1 cellular context compared by ENCODE assay signal in genomic region chr17:49191917-49192741, GRCh38.
TF ChIP-seq lines count a peak whose summit lies in the region.

No MANE protein-coding gene starts in this region.

TF ChIP-seq in K562, 482 proteins besides CTCF, POLR2A, EP300 and RAD21 (continued from another document and continues in another):
- peak; percentile 23 for TF ChIP-seq E2F8 (IDR thresholded peaks at IDR 0.05; ENCODE audit: low read depth, partially characterized antibody)
- TF ChIP-seq ASH1L (IDR thresholded peaks at IDR 0.05; ENCODE audit: borderline replicate concordance, low read depth, partially characterized antibody) = no peak
- no peak for TF ChIP-seq ELK3 (CRISPR knock-in tag; IDR thresholded peaks at IDR 0.05)
- no peak for TF ChIP-seq PPARD (CRISPR knock-in tag; IDR thresholded peaks at IDR 0.05)
- TF ChIP-seq NCOA6 (IDR thresholded peaks at IDR 0.05) = no peak; the same call in 1 of the 2 replicates
- no peak for TF ChIP-seq ZNF143 (CRISPR knock-in tag; IDR thresholded peaks at IDR 0.05)
- TF ChIP-seq TEAD2 (tag; IDR thresholded peaks at IDR 0.05) = no peak
- TF ChIP-seq GTF2A2 (tag; IDR thresholded peaks at IDR 0.05) = no peak
- 0 out of 2 replicates have a peak, but pooled peaks have one; percentile 49 for TF ChIP-seq BACH1 (tag; IDR thresholded peaks at IDR 0.05)
- TF ChIP-seq ZNF212 (CRISPR knock-in tag; IDR thresholded peaks at IDR 0.05) = no peak
- TF ChIP-seq GTF2F1 (IDR thresholded peaks at IDR 0.05; ENCODE audit: low read depth, low read length) = peak; percentile 81; the same call in 1 of the 2 replicates
- TF ChIP-seq ZNF717 (CRISPR knock-in tag; IDR thresholded peaks at IDR 0.05) = no peak
- no peak for TF ChIP-seq ESRRB (CRISPR knock-in tag; IDR thresholded peaks at IDR 0.05; ENCODE audit: borderline replicate concordance)
- TF ChIP-seq SMAD2 (IDR thresholded peaks at IDR 0.05; ENCODE audit: low read depth, low read length) = no peak
- no peak for TF ChIP-seq KHSRP (IDR thresholded peaks at IDR 0.05)
- TF ChIP-seq CXXC5 (CRISPR knock-in tag; IDR thresholded peaks at IDR 0.05) = peak; percentile 99
- peak in 1 of 2 experiments; percentile 71; a peak in 2 of 4 replicates for TF ChIP-seq TEAD1 (CRISPR knock-in tag; IDR thresholded peaks at IDR 0.05)
- TF ChIP-seq FOXK2 (conservative IDR thresholded peaks at IDR 0.05 in 1 of 2, IDR thresholded peaks at IDR 0.05 in 1 of 2; ENCODE audit: low read depth in 2 of 2) = peak; percentile 50 to 54
- TF ChIP-seq HOXB6 (CRISPR knock-in tag; IDR thresholded peaks at IDR 0.05; ENCODE audit: borderline replicate concordance) = no peak
- TF ChIP-seq, protein P1, sequence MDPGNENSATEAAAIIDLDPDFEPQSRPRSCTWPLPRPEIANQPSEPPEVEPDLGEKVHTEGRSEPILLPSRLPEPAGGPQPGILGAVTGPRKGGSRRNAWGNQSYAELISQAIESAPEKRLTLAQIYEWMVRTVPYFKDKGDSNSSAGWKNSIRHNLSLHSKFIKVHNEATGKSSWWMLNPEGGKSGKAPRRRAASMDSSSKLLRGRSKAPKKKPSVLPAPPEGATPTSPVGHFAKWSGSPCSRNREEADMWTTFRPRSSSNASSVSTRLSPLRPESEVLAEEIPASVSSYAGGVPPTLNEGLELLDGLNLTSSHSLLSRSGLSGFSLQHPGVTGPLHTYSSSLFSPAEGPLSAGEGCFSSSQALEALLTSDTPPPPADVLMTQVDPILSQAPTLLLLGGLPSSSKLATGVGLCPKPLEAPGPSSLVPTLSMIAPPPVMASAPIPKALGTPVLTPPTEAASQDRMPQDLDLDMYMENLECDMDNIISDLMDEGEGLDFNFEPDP (CRISPR knock-in tag; IDR thresholded peaks at IDR 0.05) = no peak
- TF ChIP-seq HSF4 (CRISPR knock-in tag; IDR thresholded peaks at IDR 0.05; ENCODE audit: borderline replicate concordance) = no peak
- TF ChIP-seq SMARCC2 (IDR thresholded peaks at IDR 0.05; ENCODE audit: low read depth) = peak; percentile 93
- TF ChIP-seq USF1 (CRISPR knock-in tag; IDR thresholded peaks at IDR 0.05) = 0 out of 2 replicates have a peak, but pooled peaks have one; percentile 50
- TF ChIP-seq ZNF175 (CRISPR knock-in tag; IDR thresholded peaks at IDR 0.05; ENCODE audit: low read depth) = peak; percentile 62; the same call in 1 of the 2 replicates
- TF ChIP-seq ZNF778 (CRISPR knock-in tag; IDR thresholded peaks at IDR 0.05) = no peak
- no peak for TF ChIP-seq KAT7 (CRISPR knock-in tag; IDR thresholded peaks at IDR 0.05; ENCODE audit: borderline replicate concordance)
- TF ChIP-seq BDP1 (IDR thresholded peaks at IDR 0.05; ENCODE audit: insufficient read depth, insufficient read length) = peak; percentile 71
- TF ChIP-seq SETDB1 (IDR thresholded peaks at IDR 0.05; ENCODE audit: low read length) = no peak
- TF ChIP-seq ZNF384 (IDR thresholded peaks at IDR 0.05; ENCODE audit: low read depth, low read length) = 0 out of 2 replicates have a peak, but pooled peaks have one; percentile 5
- no peak for TF ChIP-seq KLF10 (CRISPR knock-in tag; IDR thresholded peaks at IDR 0.05)
- TF ChIP-seq ZBTB34 (CRISPR knock-in tag; IDR thresholded peaks at IDR 0.05) = no peak
- TF ChIP-seq ZC3H11A (IDR thresholded peaks at IDR 0.05; ENCODE audit: low read depth, low read length) = no peak
- no peak for TF ChIP-seq ZZZ3 (IDR thresholded peaks at IDR 0.05)
- TF ChIP-seq MYBL2 (IDR thresholded peaks at IDR 0.05; ENCODE audit: low read depth) = peak; percentile 96
- peak; percentile 83; the same call in 1 of the 2 replicates for TF ChIP-seq MYBL2 (CRISPR knock-in tag; IDR thresholded peaks at IDR 0.05; ENCODE audit: borderline replicate concordance)
- TF ChIP-seq TAF7 (tag; IDR thresholded peaks at IDR 0.05) = no peak
- TF ChIP-seq GABPA (tag; conservative IDR thresholded peaks at IDR 0.05; ENCODE audit: low read depth) = peak; percentile 40
- no peak for TF ChIP-seq ZNF274 (IDR thresholded peaks at IDR 0.05; ENCODE audit: borderline replicate concordance, low read depth, low read length)
- no peak for TF ChIP-seq STAT5B (CRISPR knock-in tag; IDR thresholded peaks at IDR 0.05)
- TF ChIP-seq, protein P2, sequence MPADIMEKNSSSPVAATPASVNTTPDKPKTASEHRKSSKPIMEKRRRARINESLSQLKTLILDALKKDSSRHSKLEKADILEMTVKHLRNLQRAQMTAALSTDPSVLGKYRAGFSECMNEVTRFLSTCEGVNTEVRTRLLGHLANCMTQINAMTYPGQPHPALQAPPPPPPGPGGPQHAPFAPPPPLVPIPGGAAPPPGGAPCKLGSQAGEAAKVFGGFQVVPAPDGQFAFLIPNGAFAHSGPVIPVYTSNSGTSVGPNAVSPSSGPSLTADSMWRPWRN (IDR thresholded peaks at IDR 0.05; ENCODE audit: low read depth) = peak; percentile 89
- TF ChIP-seq PHF21A (IDR thresholded peaks at IDR 0.05; ENCODE audit: borderline replicate concordance, low read depth) = peak; percentile 48; the same call in 1 of the 2 replicates
- no peak for TF ChIP-seq ZNF561 (CRISPR knock-in tag; conservative IDR thresholded peaks at IDR 0.05)
- no peak for TF ChIP-seq SREBF2 (CRISPR knock-in tag; IDR thresholded peaks at IDR 0.05)
- peak; percentile 88 for TF ChIP-seq HNRNPUL1 (IDR thresholded peaks at IDR 0.05; ENCODE audit: low read length)
- no peak for TF ChIP-seq ATF1 (CRISPR knock-in tag; IDR thresholded peaks at IDR 0.05)
- peak; percentile 85 for TF ChIP-seq ATF1 (tag; IDR thresholded peaks at IDR 0.05)
- TF ChIP-seq GATAD2B (IDR thresholded peaks at IDR 0.05; ENCODE audit: borderline replicate concordance) = no peak; the same call in 1 of the 2 replicates
- TF ChIP-seq, protein P3, sequence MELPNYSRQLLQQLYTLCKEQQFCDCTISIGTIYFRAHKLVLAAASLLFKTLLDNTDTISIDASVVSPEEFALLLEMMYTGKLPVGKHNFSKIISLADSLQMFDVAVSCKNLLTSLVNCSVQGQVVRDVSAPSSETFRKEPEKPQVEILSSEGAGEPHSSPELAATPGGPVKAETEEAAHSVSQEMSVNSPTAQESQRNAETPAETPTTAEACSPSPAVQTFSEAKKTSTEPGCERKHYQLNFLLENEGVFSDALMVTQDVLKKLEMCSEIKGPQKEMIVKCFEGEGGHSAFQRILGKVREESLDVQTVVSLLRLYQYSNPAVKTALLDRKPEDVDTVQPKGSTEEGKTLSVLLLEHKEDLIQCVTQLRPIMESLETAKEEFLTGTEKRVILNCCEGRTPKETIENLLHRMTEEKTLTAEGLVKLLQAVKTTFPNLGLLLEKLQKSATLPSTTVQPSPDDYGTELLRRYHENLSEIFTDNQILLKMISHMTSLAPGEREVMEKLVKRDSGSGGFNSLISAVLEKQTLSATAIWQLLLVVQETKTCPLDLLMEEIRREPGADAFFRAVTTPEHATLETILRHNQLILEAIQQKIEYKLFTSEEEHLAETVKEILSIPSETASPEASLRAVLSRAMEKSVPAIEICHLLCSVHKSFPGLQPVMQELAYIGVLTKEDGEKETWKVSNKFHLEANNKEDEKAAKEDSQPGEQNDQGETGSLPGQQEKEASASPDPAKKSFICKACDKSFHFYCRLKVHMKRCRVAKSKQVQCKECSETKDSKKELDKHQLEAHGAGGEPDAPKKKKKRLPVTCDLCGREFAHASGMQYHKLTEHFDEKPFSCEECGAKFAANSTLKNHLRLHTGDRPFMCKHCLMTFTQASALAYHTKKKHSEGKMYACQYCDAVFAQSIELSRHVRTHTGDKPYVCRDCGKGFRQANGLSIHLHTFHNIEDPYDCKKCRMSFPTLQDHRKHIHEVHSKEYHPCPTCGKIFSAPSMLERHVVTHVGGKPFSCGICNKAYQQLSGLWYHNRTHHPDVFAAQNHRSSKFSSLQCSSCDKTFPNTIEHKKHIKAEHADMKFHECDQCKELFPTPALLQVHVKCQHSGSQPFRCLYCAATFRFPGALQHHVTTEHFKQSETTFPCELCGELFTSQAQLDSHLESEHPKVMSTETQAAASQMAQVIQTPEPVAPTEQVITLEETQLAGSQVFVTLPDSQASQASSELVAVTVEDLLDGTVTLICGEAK (IDR thresholded peaks at IDR 0.05) = peak; percentile 90
- TF ChIP-seq, protein P3 (CRISPR knock-in tag; IDR thresholded peaks at IDR 0.05) = peak; percentile 66; the same call in 1 of the 2 replicates
- no peak for TF ChIP-seq PCBP2 (IDR thresholded peaks at IDR 0.05; ENCODE audit: low read depth, low read length, poor library complexity, severe bottlenecking)
- TF ChIP-seq PYGO2 (tag; IDR thresholded peaks at IDR 0.05) = 0 out of 2 replicates have a peak, but pooled peaks have one; percentile 27
- TF ChIP-seq HDGF (IDR thresholded peaks at IDR 0.05) = no peak
- no peak for TF ChIP-seq CBX2 (IDR thresholded peaks at IDR 0.05; ENCODE audit: insufficient read depth, low read length, poor library complexity, severe bottlenecking)
- TF ChIP-seq CREB1 (IDR thresholded peaks at IDR 0.05) = peak; percentile 53; the same call in 1 of the 2 replicates
- peak; percentile 83 for TF ChIP-seq CREB1 (CRISPR knock-in tag; IDR thresholded peaks at IDR 0.05)
- TF ChIP-seq, protein P4, sequence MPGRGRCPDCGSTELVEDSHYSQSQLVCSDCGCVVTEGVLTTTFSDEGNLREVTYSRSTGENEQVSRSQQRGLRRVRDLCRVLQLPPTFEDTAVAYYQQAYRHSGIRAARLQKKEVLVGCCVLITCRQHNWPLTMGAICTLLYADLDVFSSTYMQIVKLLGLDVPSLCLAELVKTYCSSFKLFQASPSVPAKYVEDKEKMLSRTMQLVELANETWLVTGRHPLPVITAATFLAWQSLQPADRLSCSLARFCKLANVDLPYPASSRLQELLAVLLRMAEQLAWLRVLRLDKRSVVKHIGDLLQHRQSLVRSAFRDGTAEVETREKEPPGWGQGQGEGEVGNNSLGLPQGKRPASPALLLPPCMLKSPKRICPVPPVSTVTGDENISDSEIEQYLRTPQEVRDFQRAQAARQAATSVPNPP (IDR thresholded peaks at IDR 0.05; ENCODE audit: borderline replicate concordance, insufficient read depth, insufficient read length) = no peak
